16 cellular contexts compared by ENCODE assay signal in the genomic region with DNA sequence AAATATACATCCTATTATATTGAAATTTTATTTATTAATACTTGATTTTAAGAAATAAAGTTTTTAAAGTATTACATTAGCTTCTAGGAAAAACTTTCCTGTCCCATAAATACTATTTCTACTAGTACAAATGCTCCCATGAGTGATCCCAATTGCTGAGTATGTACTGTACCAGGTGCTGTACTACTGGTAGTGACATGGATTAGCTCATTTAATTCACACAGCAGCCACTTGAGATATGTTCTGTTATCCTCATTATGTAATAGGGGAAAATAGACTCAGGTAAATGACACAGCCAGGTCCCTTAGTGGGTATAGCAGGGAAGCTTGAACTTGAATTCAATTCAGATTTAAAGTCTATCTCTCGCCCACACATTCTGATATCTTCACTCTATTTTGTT.
DNase-seq lines count a peak whose midpoint lies in the region; ATAC-seq and TF ChIP-seq lines count a peak whose summit lies in the region.
"Had no signal": no experiment of that assay in that cellular context is flagged by ENCODE, and none has a peak within 500 bp of the region (broad histone marks: within the 10 kb centered on the region; RNA-seq: fewer than 3 reads in every experiment).

No MANE protein-coding gene starts in this region.

- DNase-seq in Right ventricle myocardium superior (no peak), left ventricle myocardium inferior (no peak), NCI-H1436 (lab: John Stamatoyannopoulos, UW) (peak; percentile 61), NCI-H345 treated with DMSO at 0.1 percent for 48 hours (lab: John Stamatoyannopoulos, UW; ENCODE audit: unreplicated experiment) (peak; percentile 77), left lobe of liver (ENCODE audit: low spot score) (no peak), ovary (no peak)
- DNase-seq: Caco-2; CD4-positive, alpha-beta memory T cell; DMS 273 treated with DMSO at 0.1 percent for 48 hours; DMS79 treated with DMSO at 0.1 percent for 48 hours; NCI-H1930; NCI-H510A; SHP77 treated with DMSO at 0.1 percent for 48 hours had no signal

- H3K4me3 ChIP-seq in left ventricle myocardium inferior = no peak overlapping the region
- H3K4me3 ChIP-seq in gastroesophageal sphincter = no peak overlapping the region
- no peak overlapping the region for H3K4me3 ChIP-seq in ovary
- H3K4me3 ChIP-seq: SK-N-MC had no signal

- H3K4me1 ChIP-seq in left ventricle myocardium inferior (no peaks in the 10 kb centered on the region), gastroesophageal sphincter (peaks cover 0 to 20% (median 4%) of the 10 kb centered on the region in 3 donors), ovary (ENCODE audit: insufficient read depth) (no peaks in the 10 kb centered on the region)
- H3K4me1 ChIP-seq: Caco-2 had no signal

- intact Hi-C loops in Right ventricle myocardium superior (cut with DNase I) (no loop called here), left ventricle myocardium inferior (cut with micrococcal nuclease) (no loop called here), ovary (cut with DNase I) (no loop called here)

- 82 to 100% methylated on average over 1 of the region's 1 CpG for WGBS in gastroesophageal sphincter (ENCODE audit: low coverage in 1 of 2), 2 donors
- WGBS in ovary, 3 donors = 71 to 77% (median 76%) methylated on average over 1 of the region's 1 CpG

- ATAC-seq in Right ventricle myocardium superior (ENCODE audit: poor library complexity) (peak; percentile 50), left lobe of liver (no peak), gastroesophageal sphincter (no peak)

- no peaks in the 10 kb centered on the region for H3K27me3 ChIP-seq in left ventricle myocardium inferior (ENCODE audit: low read depth)
- no peaks in the 10 kb centered on the region for H3K27me3 ChIP-seq in gastroesophageal sphincter
- no peaks in the 10 kb centered on the region for H3K27me3 ChIP-seq in ovary

- TF ChIP-seq EP300 in gastroesophageal sphincter (IDR thresholded peaks at IDR 0.05) (no peak), ovary (IDR thresholded peaks at IDR 0.05) (no peak)

- H3K27ac ChIP-seq in left ventricle myocardium inferior (replicated peaks) = no peak overlapping the region
- no peak overlapping the region for H3K27ac ChIP-seq in gastroesophageal sphincter
- H3K27ac ChIP-seq in ovary = no peak overlapping the region
- H3K27ac ChIP-seq: KMS-11, SK-N-MC had no signal

- no peak for TF ChIP-seq POLR2A in gastroesophageal sphincter (IDR thresholded peaks at IDR 0.05)
- no peak for TF ChIP-seq POLR2A in ovary (IDR thresholded peaks at IDR 0.05)

- TF ChIP-seq CTCF in left ventricle myocardium inferior (IDR thresholded peaks at IDR 0.05; ENCODE audit: borderline replicate concordance) = no peak
- TF ChIP-seq CTCF in gastroesophageal sphincter (IDR thresholded peaks at IDR 0.05) = no peak
- TF ChIP-seq CTCF in ovary (IDR thresholded peaks at IDR 0.05) = no peak

- no peaks in the 10 kb centered on the region for H3K36me3 ChIP-seq in left ventricle myocardium inferior
- H3K36me3 ChIP-seq in gastroesophageal sphincter = no peaks in the 10 kb centered on the region
- no peaks in the 10 kb centered on the region for H3K36me3 ChIP-seq in ovary

- H3K9me3 ChIP-seq in left ventricle myocardium inferior (replicated peaks) (no peaks in the 10 kb centered on the region), gastroesophageal sphincter (peaks cover 0 to 4% (median 0%) of the 10 kb centered on the region in 3 donors), ovary (no peaks in the 10 kb centered on the region)
- H3K9me3 ChIP-seq: Caco-2 had no signal

Comparison
In these comparisons a context has a peak if more than half of its experiments do, and no peak if none do; other contexts are left out.
1. DNase-seq: peak in NCI-H1436 (single experiment) and NCI-H345 treated with DMSO at 0.1 percent for 48 hours (single experiment); none in Right ventricle myocardium superior (single experiment), left ventricle myocardium inferior (single experiment), left lobe of liver (single experiment) and ovary (0 of 5).